ENCODE assay signal across 16 cellular contexts in the genomic region with DNA sequence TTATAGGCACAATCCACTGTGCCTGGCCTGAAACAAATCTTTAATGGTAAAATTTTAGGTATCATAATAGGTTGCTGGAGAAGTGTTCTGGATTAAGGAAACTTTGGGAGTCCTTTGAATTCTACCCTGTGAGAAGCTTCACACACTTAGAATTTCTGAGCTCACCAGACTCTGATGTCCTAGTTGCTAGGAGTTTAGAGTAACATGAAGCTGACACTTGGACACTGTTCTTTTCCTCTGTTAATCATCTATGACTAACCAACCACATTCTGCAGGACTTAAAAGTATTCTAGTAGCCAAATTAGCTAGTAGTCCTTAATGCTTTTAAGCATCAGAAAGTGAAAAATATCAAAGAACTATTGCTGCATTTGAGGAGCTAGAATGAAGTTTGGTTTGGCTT. TPM values are rescaled to one million over a fixed set of nuclear protein-coding genes. Genes with fewer than 3 reads are reported as not detected.
DNase-seq lines count a peak whose midpoint lies in the region; TF ChIP-seq lines count a peak whose summit lies in the region.
"Had no signal": no experiment of that assay in that cellular context is flagged by ENCODE, and none has a peak within 500 bp of the region (broad histone marks: within the 10 kb centered on the region; RNA-seq: fewer than 3 reads in every experiment).

No MANE protein-coding gene starts in this region.

- H3K9me3 Mint-ChIP-seq in osteocyte (ENCODE audit: unreplicated experiment): no peaks in the 10 kb centered on the region
- H3K9me3 Mint-ChIP-seq: activated CD4-positive, alpha-beta T cell treated with anti-CD3 and anti-CD28 coated beads, Interleukin-2, amount 10 ng/mL, durations not matched to agents 7 days and 5 days had no signal

- peak; percentile 21 for DNase-seq in Caki2 (ENCODE audit: low read depth)
- DNase-seq in RKO (ENCODE audit: low spot score): peak; percentile 47
- peak; percentile 86 for DNase-seq in fibroblast of mammary gland (ENCODE audit: low read depth)
- DNase-seq in osteocyte (ENCODE audit: extremely low spot score, unreplicated experiment): no peak
- no peak for DNase-seq in erythroblast (lab: John Stamatoyannopoulos, UW)
- DNase-seq in vagina (ENCODE audit: extremely low spot score in 2 of 2): no peak
- DNase-seq in SKM-1 (lab: John Stamatoyannopoulos, UW; ENCODE audit: unreplicated experiment): no peak
- DNase-seq in AML-193 (lab: John Stamatoyannopoulos, UW): no peak
- DNase-seq: activated CD4-positive, alpha-beta T cell treated with anti-CD3 and anti-CD28 coated beads, Interleukin-2, amount 10 ng/mL, durations not matched to agents 7 days and 5 days; activated T-cell treated with anti-CD3 and anti-CD28 coated beads, Interleukin-2, amount 50 U/mL, for 1 hour; NCI-H187 treated with DMSO at 0.1 percent for 48 hours; NCI-H748 treated with DMSO at 0.1 percent for 48 hours had no signal

- in situ Hi-C loops in Caki2 (cut with HindIII; ENCODE audit: low pct_unique_long_range_greater_than_20kb, low sequenced_read_pairs): no loop called here

- peak overlapping the region; percentile 84 for H3K27ac Mint-ChIP-seq in osteocyte (ENCODE audit: unreplicated experiment)
- H3K27ac Mint-ChIP-seq: activated CD4-positive, alpha-beta T cell treated with anti-CD3 and anti-CD28 coated beads, Interleukin-2, amount 10 ng/mL, durations not matched to agents 7 days and 5 days; activated naive CD8-positive, alpha-beta T cell had no signal

- no peaks in the 10 kb centered on the region for H3K9me3 ChIP-seq in vagina
- H3K9me3 ChIP-seq: neutrophil had no signal

- no peaks in the 10 kb centered on the region for H3K36me3 Mint-ChIP-seq in osteocyte (ENCODE audit: unreplicated experiment)
- H3K36me3 Mint-ChIP-seq: activated naive CD8-positive, alpha-beta T cell had no signal

- intact Hi-C loops in vagina (cut with DNase I): no loop called here

- no peaks in the 10 kb centered on the region for H3K27me3 Mint-ChIP-seq in osteocyte (ENCODE audit: unreplicated experiment)

- no peaks in the 10 kb centered on the region for H3K36me3 ChIP-seq in vagina
- H3K36me3 ChIP-seq: neutrophil had no signal

- H3K4me3 ChIP-seq in fibroblast of mammary gland (ENCODE audit: control insufficient read depth, low read depth, low read length) (no peak overlapping the region), vagina (no peak overlapping the region)

- no peak overlapping the region for H3K4me3 Mint-ChIP-seq in osteocyte (ENCODE audit: unreplicated experiment)
- H3K4me3 Mint-ChIP-seq: activated CD4-positive, alpha-beta T cell treated with anti-CD3 and anti-CD28 coated beads, Interleukin-2, amount 10 ng/mL, durations not matched to agents 7 days and 5 days; activated naive CD8-positive, alpha-beta T cell had no signal

- H3K27me3 ChIP-seq in vagina: no peaks in the 10 kb centered on the region
- H3K27me3 ChIP-seq: neutrophil had no signal

- H3K4me1 Mint-ChIP-seq in osteocyte (ENCODE audit: unreplicated experiment): peaks cover 70% of the 10 kb centered on the region
- H3K4me1 Mint-ChIP-seq: activated CD4-positive, alpha-beta T cell treated with anti-CD3 and anti-CD28 coated beads, Interleukin-2, amount 10 ng/mL, durations not matched to agents 7 days and 5 days had no signal

- no peak overlapping the region for H3K27ac ChIP-seq in vagina
- H3K27ac ChIP-seq: C4-2B, HL-60, neutrophil had no signal

- no peaks in the 10 kb centered on the region for H3K4me1 ChIP-seq in vagina

- TF ChIP-seq CTCF in fibroblast of mammary gland (conservative IDR thresholded peaks at IDR 0.05; ENCODE audit: control insufficient read depth, insufficient read depth, low read depth, low read length) (no peak), osteocyte (IDR thresholded peaks at IDR 0.05) (no peak), vagina (IDR thresholded peaks at IDR 0.05) (no peak)

- no peak for TF ChIP-seq POLR2A in erythroblast (IDR thresholded peaks at IDR 0.05; ENCODE audit: low read length)
- no peak for TF ChIP-seq POLR2A in vagina (IDR thresholded peaks at IDR 0.05)

RNA-seq across cellular contexts. Expression of a gene that starts 38.6 kb away (rescaled TPM):
- 1,275 and 1,415 TPM in 2 replicates for total RNA-seq in Caki2 (2014; rRNA removed; shearing (Covaris generic); ENCODE audit: low replicate concordance)
- total RNA-seq in osteocyte: 3,484 and 3,576 TPM in 2 replicates
- total RNA-seq in vagina: 716 TPM

Comparison
In these comparisons a context has a peak if more than half of its experiments do, and no peak if none do; other contexts are left out.
1. DNase-seq: peak in Caki2 (single experiment), RKO (single experiment) and fibroblast of mammary gland (single experiment); none in osteocyte (single experiment), erythroblast (0 of 2), vagina (0 of 2), SKM-1 (single experiment) and AML-193 (0 of 2).